Comparison of ENCODE assay signal across 8 cellular contexts in genomic region chr20:35284992-35285805, GRCh38. TPM values are rescaled to one million over a fixed set of nuclear protein-coding genes. Genes with fewer than 3 reads are reported as not detected.
A peak's percentile ranks its signal among the peaks of the same experiment; 100 is the strongest.
DNase-seq lines count a peak whose midpoint lies in the region; TF ChIP-seq lines count a peak whose summit lies in the region.

No MANE protein-coding gene starts in this region.

- TF ChIP-seq RAD21 in Ishikawa (IDR thresholded peaks at IDR 0.05; ENCODE audit: low read depth): no peak

- H3K9me3 ChIP-seq in BE2C: no peaks in the 10 kb centered on the region
- H3K9me3 ChIP-seq in muscle layer of duodenum (ENCODE audit: control insufficient read depth in 1 of 2, low read length in 2 of 2): no peaks in the 10 kb centered on the region

- DNase-seq in BE2C (no peak), choroid plexus epithelial cell (ENCODE audit: low read depth) (no peak), NCI-H524 (lab: John Stamatoyannopoulos, UW) (no peak), SW 1271 (lab: John Stamatoyannopoulos, UW) (no peak), NCI-H524 treated with DMSO at 0.1 percent for 48 hours (lab: John Stamatoyannopoulos, UW) (no peak)
- DNase-seq in activated CD4-positive, CD25-positive, alpha-beta regulatory T cell treated with anti-CD3 and anti-CD28 coated beads, Interleukin-2, amount 50 U/mL, for 72 hours: no peak

- H3K27me3 ChIP-seq in BE2C: no peaks in the 10 kb centered on the region
- H3K27me3 ChIP-seq in muscle layer of duodenum (ENCODE audit: low read depth, low read length): no peaks in the 10 kb centered on the region

- peak overlapping the region; percentile 87 for H3K27ac ChIP-seq in muscle layer of duodenum (ENCODE audit: low read length)

- H3K36me3 ChIP-seq in BE2C: peaks cover 17% of the 10 kb centered on the region
- H3K36me3 ChIP-seq in muscle layer of duodenum (ENCODE audit: control insufficient read depth in 1 of 2, insufficient read depth in 2 of 2, low read length in 2 of 2): peaks cover 7 to 8% of the 10 kb centered on the region in 2 donors

- no peaks in the 10 kb centered on the region for H3K4me1 ChIP-seq in BE2C
- H3K4me1 ChIP-seq in muscle layer of duodenum (ENCODE audit: control insufficient read depth in 1 of 2, insufficient read depth in 2 of 2, low read length in 2 of 2): peaks cover 5 to 8% of the 10 kb centered on the region in 2 donors

- TF ChIP-seq CTCF in BE2C (IDR thresholded peaks at IDR 0.05; ENCODE audit: low read depth, low read length): no peak
- no peak for TF ChIP-seq CTCF in choroid plexus epithelial cell (conservative IDR thresholded peaks at IDR 0.05; ENCODE audit: low read depth, low read length)

- no peak for TF ChIP-seq EP300 in Ishikawa (IDR thresholded peaks at IDR 0.05; ENCODE audit: borderline replicate concordance)

- peak overlapping the region; percentile 93 for H3K4me3 ChIP-seq in BE2C (ENCODE audit: low read depth, low read length)
- H3K4me3 ChIP-seq in choroid plexus epithelial cell (ENCODE audit: low read depth, low read length): peak overlapping the region; percentile 86
- peak overlapping the region; percentile 91 to 99 for H3K4me3 ChIP-seq in muscle layer of duodenum (ENCODE audit: low read depth in 1 of 2, low read length in 2 of 2)

TF ChIP-seq in Ishikawa, 13 proteins besides CTCF, POLR2A, EP300 and RAD21:
- TF ChIP-seq, protein P1, sequence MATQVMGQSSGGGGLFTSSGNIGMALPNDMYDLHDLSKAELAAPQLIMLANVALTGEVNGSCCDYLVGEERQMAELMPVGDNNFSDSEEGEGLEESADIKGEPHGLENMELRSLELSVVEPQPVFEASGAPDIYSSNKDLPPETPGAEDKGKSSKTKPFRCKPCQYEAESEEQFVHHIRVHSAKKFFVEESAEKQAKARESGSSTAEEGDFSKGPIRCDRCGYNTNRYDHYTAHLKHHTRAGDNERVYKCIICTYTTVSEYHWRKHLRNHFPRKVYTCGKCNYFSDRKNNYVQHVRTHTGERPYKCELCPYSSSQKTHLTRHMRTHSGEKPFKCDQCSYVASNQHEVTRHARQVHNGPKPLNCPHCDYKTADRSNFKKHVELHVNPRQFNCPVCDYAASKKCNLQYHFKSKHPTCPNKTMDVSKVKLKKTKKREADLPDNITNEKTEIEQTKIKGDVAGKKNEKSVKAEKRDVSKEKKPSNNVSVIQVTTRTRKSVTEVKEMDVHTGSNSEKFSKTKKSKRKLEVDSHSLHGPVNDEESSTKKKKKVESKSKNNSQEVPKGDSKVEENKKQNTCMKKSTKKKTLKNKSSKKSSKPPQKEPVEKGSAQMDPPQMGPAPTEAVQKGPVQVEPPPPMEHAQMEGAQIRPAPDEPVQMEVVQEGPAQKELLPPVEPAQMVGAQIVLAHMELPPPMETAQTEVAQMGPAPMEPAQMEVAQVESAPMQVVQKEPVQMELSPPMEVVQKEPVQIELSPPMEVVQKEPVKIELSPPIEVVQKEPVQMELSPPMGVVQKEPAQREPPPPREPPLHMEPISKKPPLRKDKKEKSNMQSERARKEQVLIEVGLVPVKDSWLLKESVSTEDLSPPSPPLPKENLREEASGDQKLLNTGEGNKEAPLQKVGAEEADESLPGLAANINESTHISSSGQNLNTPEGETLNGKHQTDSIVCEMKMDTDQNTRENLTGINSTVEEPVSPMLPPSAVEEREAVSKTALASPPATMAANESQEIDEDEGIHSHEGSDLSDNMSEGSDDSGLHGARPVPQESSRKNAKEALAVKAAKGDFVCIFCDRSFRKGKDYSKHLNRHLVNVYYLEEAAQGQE (IDR thresholded peaks at IDR 0.05; ENCODE audit: low read depth): no peak
- TF ChIP-seq TCF12 (IDR thresholded peaks at IDR 0.05; ENCODE audit: low read depth) (no peak), TEAD4 (IDR thresholded peaks at IDR 0.05) (no peak), TAF1 (IDR thresholded peaks at IDR 0.05; ENCODE audit: low read depth) (no peak; the same call in 1 of the 2 replicates), YY1 (IDR thresholded peaks at IDR 0.05; ENCODE audit: low read depth) (0 out of 2 replicates have a peak, but pooled peaks have one; percentile 9)

RNA-seq across cellular contexts. Expression of gene EIF6, which starts 0.6 kb away (rescaled TPM):
- 610 TPM for polyA plus RNA-seq in BE2C (2012; ENCODE audit: insufficient read depth, insufficient read length, low read depth)

RNA-seq across cellular contexts. Expression of gene FAM83C, which starts 7.0 kb away (rescaled TPM):
- polyA plus RNA-seq in BE2C (2012; ENCODE audit: insufficient read depth, insufficient read length, low read depth): not detected

RNA-seq across cellular contexts. Expression of gene MMP24OS, which starts 7.3 kb away (rescaled TPM):
- 127 TPM for polyA plus RNA-seq in BE2C (2012; ENCODE audit: insufficient read depth, insufficient read length, low read depth)

RNA-seq across cellular contexts. Expression of gene MMP24, which starts 58.7 kb away (rescaled TPM):
- 15.3 TPM for polyA plus RNA-seq in BE2C (2012; ENCODE audit: insufficient read depth, insufficient read length, low read depth)
